Comparison of ENCODE assay signal across 12 cellular contexts in the genomic region with DNA sequence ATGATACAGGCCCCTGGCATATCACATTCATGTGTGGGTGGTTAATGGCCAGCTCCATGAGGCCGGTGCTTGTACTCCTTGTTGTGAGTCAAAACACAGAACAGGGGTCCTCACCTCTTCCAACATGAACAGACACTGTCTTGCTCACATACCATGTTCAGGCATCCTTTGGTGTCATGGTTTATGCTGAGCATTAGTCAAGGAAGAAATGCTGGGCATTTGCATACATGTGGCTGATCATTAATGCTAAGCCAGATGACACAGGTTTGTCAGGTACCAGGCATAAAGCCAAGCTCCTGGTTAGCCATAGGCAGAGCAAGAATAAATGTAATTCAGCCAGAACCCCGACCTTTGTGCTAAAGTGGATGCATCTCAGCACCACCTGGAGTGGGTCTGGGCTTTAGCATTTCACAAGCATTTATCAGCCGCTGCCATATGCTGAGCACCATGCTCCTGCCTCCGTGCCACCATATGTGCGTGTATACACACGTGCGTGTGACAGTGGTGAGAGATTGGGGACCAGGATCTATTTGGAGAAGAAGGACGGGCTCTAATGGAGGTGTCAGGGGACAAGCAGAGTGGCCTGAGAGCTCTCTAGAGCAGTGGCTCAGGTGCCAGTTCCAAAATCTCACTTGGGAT. TPM values are rescaled to one million over a fixed set of nuclear protein-coding genes. Genes with fewer than 3 reads are reported as not detected.
DNase-seq lines count a peak whose midpoint lies in the region; ATAC-seq, FAIRE-seq and TF ChIP-seq lines count a peak whose summit lies in the region.
"Had no signal": no experiment of that assay in that cellular context is flagged by ENCODE, and none has a peak within 500 bp of the region (broad histone marks: within the 10 kb centered on the region; RNA-seq: fewer than 3 reads in every experiment).

No MANE protein-coding gene starts in this region.

- TF ChIP-seq EP300 in SK-N-SH (IDR thresholded peaks at IDR 0.05; ENCODE audit: borderline replicate concordance in 1 of 2, low read depth in 1 of 2, low read length in 1 of 2): no peak

- H3K36me3 ChIP-seq in SK-N-SH (replicated peaks in 1 of 2; ENCODE audit: control insufficient read depth in 1 of 2, insufficient read depth in 2 of 2, low read length in 1 of 2) (peaks cover 11 to 36% of the 10 kb centered on the region in 2 experiments), endothelial cell of umbilical vein (ENCODE audit: control insufficient read depth in 2 of 2, extremely low read depth in 1 of 2, insufficient read depth in 2 of 2, low read length in 2 of 2) (peaks cover 7 to 10% of the 10 kb centered on the region in 2 experiments), neural progenitor cell (no peaks in the 10 kb centered on the region)
- H3K36me3 ChIP-seq: vagina had no signal

- H4K20me1 ChIP-seq in SK-N-SH (ENCODE audit: insufficient read depth) (no peaks in the 10 kb centered on the region), endothelial cell of umbilical vein (replicated peaks; ENCODE audit: control insufficient read depth, extremely low read depth, insufficient read depth, low read length) (no peaks in the 10 kb centered on the region), neural progenitor cell (ENCODE audit: low read depth) (no peaks in the 10 kb centered on the region)

- H3K9me2 ChIP-seq in SK-N-SH: no peaks in the 10 kb centered on the region

- H3F3A ChIP-seq in SK-N-SH (replicated peaks; ENCODE audit: insufficient read depth) (peaks cover 70% of the 10 kb centered on the region), neural progenitor cell (ENCODE audit: low read depth) (no peaks in the 10 kb centered on the region)

- WGBS in SK-N-SH (ENCODE audit: low lambda C conversion rate): 92% methylated on average over 8 of the region's 8 CpGs

- H3K9ac ChIP-seq in SK-N-SH (peak overlapping the region; percentile 83; the same call in 1 of the 2 replicates), endothelial cell of umbilical vein (replicated peaks; ENCODE audit: extremely low read depth, insufficient read depth, low read length) (no peak overlapping the region), neural progenitor cell (no peak overlapping the region)

- BruUV-seq in endothelial cell of umbilical vein (replicated peaks; lab: Mats Ljungman, UMichigan): no TSS peak

- no peak for ATAC-seq in SK-N-SH treated with all-trans-retinoic acid at 6 μM for 48 hours
- ATAC-seq in stimulated activated effector memory CD8-positive, alpha-beta T cell treated with anti-CD3 and anti-CD28 coated beads, Interleukin-12 subunit alpha, Interleukin-12 subunit beta, amount 100 ng/mL, for 72 hours: no peak
- no peak for ATAC-seq in stimulated activated naive B cell treated with anti-CD40 and anti-IgM and Interleukin-4, amounts not matched to agents 10 μg/mL and 1 μg/mL and 100 μg/mL, for 72 hours (replicated peaks)

- dilution Hi-C loops in endothelial cell of umbilical vein (cut with MboI; ENCODE audit: extremely low pct_ligation_motif_present, low sequenced_read_pairs): no loop called here

- no peak for TF ChIP-seq CTCF in SK-N-SH (IDR thresholded peaks at IDR 0.05)
- TF ChIP-seq CTCF in endothelial cell of umbilical vein (IDR thresholded peaks at IDR 0.05; ENCODE audit: extremely low read depth in 1 of 2, insufficient read depth in 1 of 2, low read depth in 1 of 2, low read length in 2 of 2): no peak
- TF ChIP-seq CTCF in neural progenitor cell (IDR thresholded peaks at IDR 0.05): no peak

- H3K9me3 ChIP-seq in SK-N-SH (no peaks in the 10 kb centered on the region), endothelial cell of umbilical vein (replicated peaks; ENCODE audit: control insufficient read depth, insufficient read depth, low read length) (no peaks in the 10 kb centered on the region), neural progenitor cell (ENCODE audit: low read depth) (no peaks in the 10 kb centered on the region)
- H3K9me3 ChIP-seq: vagina had no signal

- peak overlapping the region in 1 of 2 experiments; percentile 99; a peak in 2 of 4 replicates for H3K27ac ChIP-seq in SK-N-SH (ENCODE audit: low read depth in 2 of 2, low read length in 1 of 2)
- peak overlapping the region; percentile 25 for H3K27ac ChIP-seq in endothelial cell of umbilical vein (ENCODE audit: insufficient read depth, low read depth, low read length)
- no peak overlapping the region for H3K27ac ChIP-seq in neural progenitor cell
- H3K27ac ChIP-seq: vagina had no signal

- H3K4me1 ChIP-seq in SK-N-SH (ENCODE audit: control insufficient read depth in 1 of 2, insufficient read depth in 2 of 2, low read depth in 1 of 2, low read length in 1 of 2) (peaks cover 6 to 57% of the 10 kb centered on the region in 2 experiments; a peak in 3 of 4 replicates), endothelial cell of umbilical vein (ENCODE audit: control insufficient read depth, extremely low read depth, insufficient read depth, low read length) (peaks cover 63% of the 10 kb centered on the region), neural progenitor cell (no peaks in the 10 kb centered on the region)

- no peaks in the 10 kb centered on the region for H3K9me1 ChIP-seq in endothelial cell of umbilical vein (replicated peaks; ENCODE audit: control insufficient read depth, extremely low read depth, insufficient read depth, low read length)

- H3K4me3 ChIP-seq in SK-N-SH (ENCODE audit: low read depth in 2 of 2, low read length in 1 of 2) (no peak overlapping the region), endothelial cell of umbilical vein (replicated peaks in 1 of 3; ENCODE audit: insufficient read depth in 1 of 3, low read depth in 1 of 3, low read length in 3 of 3) (no peak overlapping the region), neural progenitor cell (no peak overlapping the region)
- H3K4me3 ChIP-seq: vagina had no signal

- FAIRE-seq in endothelial cell of umbilical vein (lab: Jason Lieb, UNC): no peak

- peaks cover 83% of the 10 kb centered on the region for H3K79me2 ChIP-seq in SK-N-SH (ENCODE audit: insufficient read depth)
- peaks cover 34% of the 10 kb centered on the region for H3K79me2 ChIP-seq in endothelial cell of umbilical vein (ENCODE audit: control insufficient read depth, insufficient read depth, low read length)
- no peaks in the 10 kb centered on the region for H3K79me2 ChIP-seq in neural progenitor cell (ENCODE audit: low read depth)

- POLR2A ChIA-PET in SK-N-SH (lab: Yijun Ruan, JAX): no interaction called here
- POLR2A ChIA-PET in endothelial cell of umbilical vein (lab: Charles Lee): no interaction called here

- DNase-seq in SK-N-SH (no peak), HT-29 (ENCODE audit: low spot score) (peak; percentile 31), endothelial cell of umbilical vein (ENCODE audit: low read depth, low spot score) (no peak), immature natural killer cell (no peak), neural progenitor cell (ENCODE audit: low spot score) (no peak)
- DNase-seq in stimulated activated effector memory CD8-positive, alpha-beta T cell treated with anti-CD3 and anti-CD28 coated beads, Interleukin-12 subunit alpha, Interleukin-12 subunit beta, amount 100 ng/mL, for 72 hours (ENCODE audit: low spot score in 2 of 2): no peak
- no peak for DNase-seq in stimulated activated naive B cell treated with anti-CD40 and anti-IgM and Interleukin-4, amounts not matched to agents 10 μg/mL and 1 μg/mL and 100 μg/mL, for 72 hours
- DNase-seq: EL, NCI-H446 treated with DMSO at 0.1 percent for 48 hours had no signal

- intact Hi-C loops in endothelial cell of umbilical vein (cut with micrococcal nuclease): no loop called here

- no peak for TF ChIP-seq POLR2A in endothelial cell of umbilical vein (IDR thresholded peaks at IDR 0.05; ENCODE audit: low read depth, low read length)

- peaks cover 19% of the 10 kb centered on the region for H3K36me3 Mint-ChIP-seq in stimulated activated effector memory CD8-positive, alpha-beta T cell treated with anti-CD3 and anti-CD28 coated beads, Interleukin-12 subunit alpha, Interleukin-12 subunit beta, amount 100 ng/mL, for 72 hours
- peaks cover 6 to 7% (median 7%) of the 10 kb centered on the region in 3 donors for H3K36me3 Mint-ChIP-seq in immature natural killer cell
- H3K36me3 Mint-ChIP-seq in neural progenitor cell: no peaks in the 10 kb centered on the region
- H3K36me3 Mint-ChIP-seq in stimulated activated naive B cell treated with anti-CD40 and anti-IgM and Interleukin-4, amounts not matched to agents 10 μg/mL and 1 μg/mL and 100 μg/mL, for 72 hours: no peaks in the 10 kb centered on the region
- H3K36me3 Mint-ChIP-seq: brain had no signal

- H3K27ac Mint-ChIP-seq in stimulated activated effector memory CD8-positive, alpha-beta T cell treated with anti-CD3 and anti-CD28 coated beads, Interleukin-12 subunit alpha, Interleukin-12 subunit beta, amount 100 ng/mL, for 72 hours: peak overlapping the region; percentile 82
- peak overlapping the region in 1 of 6 donors; percentile 17 for H3K27ac Mint-ChIP-seq in immature natural killer cell
- H3K27ac Mint-ChIP-seq in neural progenitor cell: no peak overlapping the region
- H3K27ac Mint-ChIP-seq in stimulated activated naive B cell treated with anti-CD40 and anti-IgM and Interleukin-4, amounts not matched to agents 10 μg/mL and 1 μg/mL and 100 μg/mL, for 72 hours: no peak overlapping the region

- H3K27me3 ChIP-seq in SK-N-SH (ENCODE audit: insufficient read depth) (no peaks in the 10 kb centered on the region), endothelial cell of umbilical vein (ENCODE audit: control insufficient read depth in 2 of 2, insufficient read depth in 2 of 2, low read length in 2 of 2) (no peaks in the 10 kb centered on the region), neural progenitor cell (no peaks in the 10 kb centered on the region)
- H3K27me3 ChIP-seq: vagina had no signal

- H3K27me3 Mint-ChIP-seq in immature natural killer cell (ENCODE audit: low read depth in 3 of 3) (peaks cover 0 to 1% (median 0%) of the 10 kb centered on the region in 3 donors), neural progenitor cell (ENCODE audit: insufficient read depth, low read depth) (peaks cover 7% of the 10 kb centered on the region)
- H3K27me3 Mint-ChIP-seq in stimulated activated naive B cell treated with anti-CD40 and anti-IgM and Interleukin-4, amounts not matched to agents 10 μg/mL and 1 μg/mL and 100 μg/mL, for 72 hours: peaks cover 4 to 7% of the 10 kb centered on the region in 2 donors

- no peaks in the 10 kb centered on the region for H3K9me3 Mint-ChIP-seq in stimulated activated effector memory CD8-positive, alpha-beta T cell treated with anti-CD3 and anti-CD28 coated beads, Interleukin-12 subunit alpha, Interleukin-12 subunit beta, amount 100 ng/mL, for 72 hours
- H3K9me3 Mint-ChIP-seq in immature natural killer cell: no peaks in the 10 kb centered on the region
- H3K9me3 Mint-ChIP-seq in neural progenitor cell: no peaks in the 10 kb centered on the region
- no peaks in the 10 kb centered on the region for H3K9me3 Mint-ChIP-seq in stimulated activated naive B cell treated with anti-CD40 and anti-IgM and Interleukin-4, amounts not matched to agents 10 μg/mL and 1 μg/mL and 100 μg/mL, for 72 hours
- H3K9me3 Mint-ChIP-seq: brain had no signal

- no peak overlapping the region for H3K4me3 Mint-ChIP-seq in stimulated activated effector memory CD8-positive, alpha-beta T cell treated with anti-CD3 and anti-CD28 coated beads, Interleukin-12 subunit alpha, Interleukin-12 subunit beta, amount 100 ng/mL, for 72 hours
- H3K4me3 Mint-ChIP-seq in immature natural killer cell: no peak overlapping the region
- no peak overlapping the region for H3K4me3 Mint-ChIP-seq in neural progenitor cell
- no peak overlapping the region for H3K4me3 Mint-ChIP-seq in stimulated activated naive B cell treated with anti-CD40 and anti-IgM and Interleukin-4, amounts not matched to agents 10 μg/mL and 1 μg/mL and 100 μg/mL, for 72 hours
- H3K4me3 Mint-ChIP-seq: brain had no signal

- H2AFZ ChIP-seq in SK-N-SH (ENCODE audit: low read depth): no peak overlapping the region
- H2AFZ ChIP-seq in endothelial cell of umbilical vein (ENCODE audit: low read depth, low read length): no peak overlapping the region
- no peak overlapping the region for H2AFZ ChIP-seq in neural progenitor cell (replicated peaks)

- H3K4me1 Mint-ChIP-seq in stimulated activated effector memory CD8-positive, alpha-beta T cell treated with anti-CD3 and anti-CD28 coated beads, Interleukin-12 subunit alpha, Interleukin-12 subunit beta, amount 100 ng/mL, for 72 hours: peaks cover 50% of the 10 kb centered on the region
- peaks cover 6 to 19% of the 10 kb centered on the region in 2 donors for H3K4me1 Mint-ChIP-seq in immature natural killer cell
- peaks cover 9% of the 10 kb centered on the region for H3K4me1 Mint-ChIP-seq in neural progenitor cell
- H3K4me1 Mint-ChIP-seq in stimulated activated naive B cell treated with anti-CD40 and anti-IgM and Interleukin-4, amounts not matched to agents 10 μg/mL and 1 μg/mL and 100 μg/mL, for 72 hours: no peaks in the 10 kb centered on the region

- H3K4me2 ChIP-seq in SK-N-SH: no peak overlapping the region
- H3K4me2 ChIP-seq in endothelial cell of umbilical vein (ENCODE audit: insufficient read depth, low read length): no peak overlapping the region
- no peak overlapping the region for H3K4me2 ChIP-seq in neural progenitor cell

- CTCF ChIA-PET in SK-N-SH (lab: Yijun Ruan, JAX) (interaction anchor here (1.1 to 1.8 kb wide), 3 partner anchors 12 to 116 kb away, joined by 3 to 5 read pairs (median 4); no protein-coding TSS in a partner anchor), endothelial cell of umbilical vein (lab: Charles Lee) (interaction anchor here (1.3 to 3.9 kb wide), 5 partner anchors 13 to 71 kb away, joined by 4 to 30 read pairs (median 6); no protein-coding TSS in a partner anchor)

- TF ChIP-seq RAD21 in SK-N-SH (IDR thresholded peaks at IDR 0.05; ENCODE audit: low read length): no peak

RNA-seq across cellular contexts. Expression of gene MICAL2, which starts 55.0 kb away (rescaled TPM):
- polyA plus RNA-seq in SK-N-SH (2012; rRNA removed): 54.6 and 67.9 TPM in 2 replicates
- polyA plus RNA-seq in SK-N-SH (2012; cell fraction: cytosol; rRNA removed): 38.0 and 41.1 TPM in 2 replicates
- polyA plus RNA-seq in SK-N-SH (2012; cell fraction: nucleus; rRNA removed): 76.3 and 84.6 TPM in 2 replicates
- total RNA-seq in HT-29 (2014; rRNA removed; shearing (Covaris generic)): 150 and 153 TPM in 2 replicates
- total RNA-seq in endothelial cell of umbilical vein: 200 and 222 TPM in 2 replicates
- 64.7 and 67.6 TPM in 2 replicates for polyA plus RNA-seq in endothelial cell of umbilical vein
- polyA plus RNA-seq in endothelial cell of umbilical vein (2011; cell fraction: cytosol; rRNA removed): 74.6 and 84.6 TPM in 2 replicates
- 108 and 127 TPM in 2 replicates for polyA plus RNA-seq in endothelial cell of umbilical vein (2011; cell fraction: nucleus; rRNA removed)
- 116 and 178 TPM in 2 replicates for polyA plus RNA-seq in endothelial cell of umbilical vein (2012)
- 248 and 293 TPM in 2 replicates for polyA minus RNA-seq in endothelial cell of umbilical vein
- 2.5 TPM for polyA minus RNA-seq in endothelial cell of umbilical vein (2011; cell fraction: cytosol; rRNA and poly(A)+ RNA removed)
- polyA minus RNA-seq in endothelial cell of umbilical vein (2011; cell fraction: nucleus; rRNA and poly(A)+ RNA removed): 222 and 257 TPM in 2 replicates
- polyA plus RNA-seq in immature natural killer cell: 10 to 100 TPM in 2 of 3 donors, 1 to 10 TPM in 1; 7.0 to 35.0 (median 10.1) TPM
- total RNA-seq in neural progenitor cell (ENCODE audit: low replicate concordance): 0.60 and 0.68 TPM in 2 replicates

Comparison
In these comparisons a context has a peak if more than half of its experiments do, and no peak if none do; other contexts are left out.
1. RNA of gene MICAL2, which starts 55.0 kb away (total RNA-seq): 200 to 222 TPM in endothelial cell of umbilical vein and 150 to 153 TPM in HT-29; 0.60 to 0.68 TPM in neural progenitor cell; every median in the first group is over 10 times any median in the second.